33 cellular contexts compared by ENCODE assay signal in the genomic region with DNA sequence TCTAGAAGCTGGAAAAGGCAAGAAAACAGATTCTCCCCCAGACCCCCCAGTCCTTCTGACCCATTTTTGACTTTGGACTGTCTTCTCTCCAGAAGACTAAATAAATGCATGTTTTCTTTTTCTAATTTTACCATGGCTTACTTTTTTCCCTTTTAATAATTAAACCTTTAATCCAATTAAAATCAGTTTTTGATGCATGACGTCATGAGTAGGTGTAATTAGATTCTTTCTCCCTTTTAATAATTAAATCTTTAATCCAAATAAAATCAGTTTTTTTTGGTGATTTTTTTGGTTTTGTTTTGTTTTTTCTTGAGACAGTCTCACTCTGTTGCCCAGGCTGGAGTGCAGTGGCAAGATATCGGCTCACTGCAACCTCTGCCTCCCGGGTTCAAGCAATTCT.
"Had no signal": no experiment of that assay in that cellular context is flagged by ENCODE, and none has a peak within 500 bp of the region (broad histone marks: within the 10 kb centered on the region; RNA-seq: fewer than 3 reads in every experiment).

No MANE protein-coding gene starts in this region.

- H3K36me3 ChIP-seq: adrenal gland, ascending aorta, brain microvascular endothelial cell, breast epithelium, cardiac muscle cell had no signal

- DNase-seq: activated effector memory CD4-positive, alpha-beta T cell treated with anti-CD3 and anti-CD28 coated beads, Interleukin-2, amount 50 U/mL, for 16 hours; activated effector memory CD4-positive, alpha-beta T cell treated with Interleukin-2 at 50 U/mL for 16 hours; activated gamma-delta T cell; activated gamma-delta T cell treated with Interleukin-2 at 50 U/mL for 16 hours; activated naive CD4-positive, alpha-beta T cell; activated naive CD4-positive, alpha-beta T cell treated with anti-CD3 and anti-CD28 coated beads for 36 hours; activated naive CD4-positive, alpha-beta T cell treated with anti-CD3 and anti-CD28 coated beads, Interleukin-2, amount 10 ng/mL, durations not matched to agents 7 days and 5 days; activated naive CD4-positive, alpha-beta T cell treated with anti-CD3 and anti-CD28 coated beads, Interleukin-2, amount 50 U/mL, for 16 hours; activated naive CD4-positive, alpha-beta T cell treated with Interleukin-2 at 50 U/mL for 16 hours; activated naive CD8-positive, alpha-beta T cell treated with anti-CD3 and anti-CD28 coated beads for 36 hours; activated naive CD8-positive, alpha-beta T cell treated with anti-CD3 and anti-CD28 coated beads, Interleukin-2, amount 10 ng/mL, durations not matched to agents 7 days and 5 days; activated naive CD8-positive, alpha-beta T cell treated with anti-CD3 and anti-CD28 coated beads, Interleukin-2, amount 50 U/mL, for 24 hours; activated T-cell treated with anti-CD3 and anti-CD28 coated beads, Interleukin-2, amount 50 U/mL, for 4 hours; activated T-cell treated with anti-CD3 and anti-CD28 coated beads, Interleukin-2, amount 50 U/mL, for 48 hours; activated T-cell treated with anti-CD3 and anti-CD28 coated beads, Interleukin-2, amount 50 U/mL, for 72 hours; adrenal gland; amniotic stem cell; amygdala; anterior cingulate cortex; aorta; body of pancreas; brain microvascular endothelial cell; caudate nucleus; central memory CD4-positive, alpha-beta T cell; cerebellar nuclear complex had no signal

- FAIRE-seq: astrocyte, bronchial epithelial cell, colon had no signal

- ATAC-seq: activated naive CD4-positive, alpha-beta T cell treated with anti-CD3 and anti-CD28 coated beads, Interleukin-2, amount 50 U/mL, for 72 hours; activated naive CD8-positive, alpha-beta T cell treated with anti-CD3 and anti-CD28 coated beads, Interleukin-2, amount 50 U/mL, for 24 hours; activated T-cell treated with anti-CD3 and anti-CD28 coated beads, Interleukin-2, amount 50 U/mL, for 4 hours; activated T-cell treated with anti-CD3 and anti-CD28 coated beads, Interleukin-2, amount 50 U/mL, for 72 hours; activated T-helper 17 cell treated with anti-CD3 and anti-CD28 coated beads, Interleukin-2, amount 50 U/mL, for 72 hours; body of pancreas had no signal

- H3K4me1 ChIP-seq: adrenal gland, ascending aorta, body of pancreas, breast epithelium had no signal

- H3K9me3 ChIP-seq: adrenal gland, ascending aorta, body of pancreas, breast epithelium had no signal

- H3K27ac ChIP-seq: adrenal gland, ascending aorta, body of pancreas, brain microvascular endothelial cell, breast epithelium, cardiac muscle cell had no signal

- H3K4me3 ChIP-seq: adrenal gland, ascending aorta, body of pancreas, breast epithelium, cardiac muscle cell had no signal

- H3K27me3 ChIP-seq: adrenal gland, ascending aorta had no signal
